Comparison of ENCODE assay signal across 14 cellular contexts in genomic region chr6:14754636-14755513, GRCh38.
DNase-seq lines count a peak whose midpoint lies in the region; ATAC-seq and TF ChIP-seq lines count a peak whose summit lies in the region.
"Had no signal": no experiment of that assay in that cellular context is flagged by ENCODE, and none has a peak within 500 bp of the region (broad histone marks: within the 10 kb centered on the region; RNA-seq: fewer than 3 reads in every experiment).

No MANE protein-coding gene starts in this region.

- no peaks in the 10 kb centered on the region for H3K9me3 ChIP-seq in PC-9 (ENCODE audit: insufficient read depth, low read depth)
- H3K9me3 ChIP-seq: adrenal gland, transverse colon had no signal

- peak; percentile 98 for ATAC-seq in effector memory CD8-positive, alpha-beta T cell (replicated peaks)
- peak; percentile 98 for ATAC-seq in stimulated activated naive CD8-positive, alpha-beta T cell treated with anti-CD3 and anti-CD28 coated beads, Interleukin-15, amount 100 ng/mL, for 72 hours
- no peak for ATAC-seq in HG03159 (IDR thresholded peaks at IDR 0.05; ENCODE audit: unreplicated experiment)
- ATAC-seq: GM23338 had no signal

- BruUV-seq in PC-9 (replicated peaks; lab: Mats Ljungman, UMichigan), result no TSS peak

- H3K36me3 ChIP-seq in PC-9 (ENCODE audit: low read depth), result no peaks in the 10 kb centered on the region
- H3K36me3 ChIP-seq: adrenal gland, transverse colon had no signal

- TF ChIP-seq CTCF in PC-9 (conservative IDR thresholded peaks at IDR 0.05), result no peak

- no peak overlapping the region for H3K4me2 ChIP-seq in PC-9
- H3K4me2 ChIP-seq: GM23338 had no signal

- DNase-seq in activated naive CD4-positive, alpha-beta T cell treated with anti-CD3 and anti-CD28 coated beads for 36 hours, result peak; percentile 51
- DNase-seq in activated naive CD4-positive, alpha-beta T cell treated with anti-CD3 and anti-CD28 coated beads, Interleukin-2, amount 50 U/mL, for 16 hours, result no peak
- DNase-seq in activated CD4-positive, alpha-beta T cell treated with anti-CD3 and anti-CD28 coated beads, Interleukin-2, amount 50 U/mL, for 4 hours, result peak; percentile 37 to 47
- DNase-seq in effector memory CD8-positive, alpha-beta T cell, result peak; percentile 35 to 56 (median 49)
- peak in 1 of 2 donors; percentile 58 for DNase-seq in stimulated activated naive CD8-positive, alpha-beta T cell treated with anti-CD3 and anti-CD28 coated beads, Interleukin-15, amount 100 ng/mL, for 72 hours
- DNase-seq in PC-9, result no peak
- DNase-seq in GM19240 (ENCODE audit: insufficient read length, low spot score), result no peak
- DNase-seq: adrenal gland, RPMI8226, transverse colon had no signal

- H3K4me1 Mint-ChIP-seq in activated naive CD4-positive, alpha-beta T cell treated with anti-CD3 and anti-CD28 coated beads for 36 hours (ENCODE audit: low read depth), result peaks cover 16% of the 10 kb centered on the region
- peaks cover 0 to 16% of the 10 kb centered on the region in 2 donors for H3K4me1 Mint-ChIP-seq in effector memory CD8-positive, alpha-beta T cell (ENCODE audit: low read depth in 2 of 2)
- peaks cover 15% of the 10 kb centered on the region for H3K4me1 Mint-ChIP-seq in stimulated activated naive CD8-positive, alpha-beta T cell treated with anti-CD3 and anti-CD28 coated beads, Interleukin-15, amount 100 ng/mL, for 72 hours

- no peak overlapping the region for H3K27ac ChIP-seq in PC-9
- H3K27ac ChIP-seq: adrenal gland, coronary artery, transverse colon had no signal

- H3K9me2 ChIP-seq in PC-9 (ENCODE audit: insufficient read depth), result no peaks in the 10 kb centered on the region

- no peaks in the 10 kb centered on the region for H3K79me2 ChIP-seq in PC-9 (ENCODE audit: low read depth)

- POLR2A ChIA-PET in PC-9 (lab: Charles Lee; ENCODE audit: unreplicated experiment), result no interaction called here

- no peak overlapping the region for H2AFZ ChIP-seq in PC-9
- H2AFZ ChIP-seq: GM23338 had no signal

- H3K27me3 Mint-ChIP-seq in activated naive CD4-positive, alpha-beta T cell treated with anti-CD3 and anti-CD28 coated beads for 36 hours (ENCODE audit: low read depth), result no peaks in the 10 kb centered on the region
- no peaks in the 10 kb centered on the region for H3K27me3 Mint-ChIP-seq in effector memory CD8-positive, alpha-beta T cell
- no peaks in the 10 kb centered on the region for H3K27me3 Mint-ChIP-seq in stimulated activated naive CD8-positive, alpha-beta T cell treated with anti-CD3 and anti-CD28 coated beads, Interleukin-15, amount 100 ng/mL, for 72 hours
- H3K27me3 Mint-ChIP-seq: progenitor cell of endocrine pancreas had no signal

- H4K20me1 ChIP-seq in PC-9 (ENCODE audit: insufficient read depth), result no peaks in the 10 kb centered on the region

- no peaks in the 10 kb centered on the region for H3K27me3 ChIP-seq in PC-9 (ENCODE audit: insufficient read depth, low read depth)
- H3K27me3 ChIP-seq: adrenal gland, transverse colon had no signal

- peaks cover 20% of the 10 kb centered on the region for H3K4me1 ChIP-seq in PC-9 (replicated peaks; ENCODE audit: insufficient read depth)
- H3K4me1 ChIP-seq: adrenal gland had no signal

- no peak overlapping the region for H3K4me3 ChIP-seq in PC-9
- H3K4me3 ChIP-seq: adrenal gland, coronary artery, GM23338, transverse colon had no signal

- peak overlapping the region; percentile 68 for H3K27ac Mint-ChIP-seq in activated naive CD4-positive, alpha-beta T cell treated with anti-CD3 and anti-CD28 coated beads for 36 hours
- peak overlapping the region; percentile 97 to 99 for H3K27ac Mint-ChIP-seq in effector memory CD8-positive, alpha-beta T cell
- no peak overlapping the region for H3K27ac Mint-ChIP-seq in stimulated activated naive CD8-positive, alpha-beta T cell treated with anti-CD3 and anti-CD28 coated beads, Interleukin-15, amount 100 ng/mL, for 72 hours
- H3K27ac Mint-ChIP-seq: GM23338, progenitor cell of endocrine pancreas had no signal

- no peaks in the 10 kb centered on the region for H3K36me3 Mint-ChIP-seq in activated naive CD4-positive, alpha-beta T cell treated with anti-CD3 and anti-CD28 coated beads for 36 hours (ENCODE audit: low read depth)
- no peaks in the 10 kb centered on the region for H3K36me3 Mint-ChIP-seq in effector memory CD8-positive, alpha-beta T cell (ENCODE audit: insufficient read depth)

- CTCF ChIA-PET in activated naive CD4-positive, alpha-beta T cell treated with anti-CD3 and anti-CD28 coated beads for 36 hours (lab: Charles Lee), result interaction anchor here (1.1 kb wide), 1 partner anchor 261 kb away, joined by 3 read pairs; no protein-coding TSS in a partner anchor
- CTCF ChIA-PET in PC-9 (lab: Charles Lee), result no interaction called here

- H3K4me3 Mint-ChIP-seq in activated naive CD4-positive, alpha-beta T cell treated with anti-CD3 and anti-CD28 coated beads for 36 hours, result no peak overlapping the region
- H3K4me3 Mint-ChIP-seq in effector memory CD8-positive, alpha-beta T cell, result peak overlapping the region; percentile 76 to 81
- no peak overlapping the region for H3K4me3 Mint-ChIP-seq in stimulated activated naive CD8-positive, alpha-beta T cell treated with anti-CD3 and anti-CD28 coated beads, Interleukin-15, amount 100 ng/mL, for 72 hours
- H3K4me3 Mint-ChIP-seq: GM23338 had no signal

- no peaks in the 10 kb centered on the region for H3K9me3 Mint-ChIP-seq in activated naive CD4-positive, alpha-beta T cell treated with anti-CD3 and anti-CD28 coated beads for 36 hours
- no peaks in the 10 kb centered on the region for H3K9me3 Mint-ChIP-seq in effector memory CD8-positive, alpha-beta T cell
- H3K9me3 Mint-ChIP-seq in stimulated activated naive CD8-positive, alpha-beta T cell treated with anti-CD3 and anti-CD28 coated beads, Interleukin-15, amount 100 ng/mL, for 72 hours, result no peaks in the 10 kb centered on the region
- H3K9me3 Mint-ChIP-seq: GM23338 had no signal

- intact Hi-C loops in activated naive CD4-positive, alpha-beta T cell treated with anti-CD3 and anti-CD28 coated beads for 36 hours (cut with micrococcal nuclease), result no loop called here
- intact Hi-C loops in PC-9 (cut with micrococcal nuclease; ENCODE audit: unreplicated experiment), result no loop called here

- H3F3A ChIP-seq in PC-9 (ENCODE audit: insufficient read depth, low read depth), result peaks cover 19% of the 10 kb centered on the region

Comparison
In these comparisons a context has a peak if more than half of its experiments do, and no peak if none do; other contexts are left out.
1. DNase-seq: peak in activated naive CD4-positive, alpha-beta T cell treated with anti-CD3 and anti-CD28 coated beads for 36 hours (single experiment), activated CD4-positive, alpha-beta T cell treated with anti-CD3 and anti-CD28 coated beads, Interleukin-2, amount 50 U/mL, for 4 hours (2 of 2) and effector memory CD8-positive, alpha-beta T cell (3 of 3); none in activated naive CD4-positive, alpha-beta T cell treated with anti-CD3 and anti-CD28 coated beads, Interleukin-2, amount 50 U/mL, for 16 hours (single experiment), PC-9 (0 of 2) and GM19240 (single experiment).
2. H3K27ac Mint-ChIP-seq: peak in activated naive CD4-positive, alpha-beta T cell treated with anti-CD3 and anti-CD28 coated beads for 36 hours (single experiment) and effector memory CD8-positive, alpha-beta T cell (2 of 2); none in stimulated activated naive CD8-positive, alpha-beta T cell treated with anti-CD3 and anti-CD28 coated beads, Interleukin-15, amount 100 ng/mL, for 72 hours (0 of 2).
3. H3K4me3 Mint-ChIP-seq: peak in effector memory CD8-positive, alpha-beta T cell (2 of 2); none in activated naive CD4-positive, alpha-beta T cell treated with anti-CD3 and anti-CD28 coated beads for 36 hours (single experiment) and stimulated activated naive CD8-positive, alpha-beta T cell treated with anti-CD3 and anti-CD28 coated beads, Interleukin-15, amount 100 ng/mL, for 72 hours (0 of 2).